27 cellular contexts compared by ENCODE assay signal in genomic region chr4:126993351-126993750, GRCh38.
"Had no signal": no experiment of that assay in that cellular context is flagged by ENCODE, and none has a peak within 500 bp of the region (broad histone marks: within the 10 kb centered on the region; RNA-seq: fewer than 3 reads in every experiment).

No MANE protein-coding gene starts in this region.

- DNase-seq: stimulated activated CD4-positive, alpha-beta T cell treated with anti-CD3 and anti-CD28 coated beads, Interleukin-2, amount 100 ng/mL, for 48 hours; stimulated activated CD4-positive, alpha-beta T cell treated with anti-CD3 and anti-CD28 coated beads, Interleukin-4, amount 100 ng/mL, for 1 hour; stimulated activated CD4-positive, alpha-beta T cell treated with anti-CD3 and anti-CD28 coated beads, Interleukin-4, amount 100 ng/mL, for 24 hours; stimulated activated CD4-positive, alpha-beta T cell treated with anti-CD3 and anti-CD28 coated beads, Interleukin-4, amount 100 ng/mL, for 4 hours; stimulated activated CD8-positive, alpha-beta memory T cell treated with anti-CD3 and anti-CD28 coated beads, Interleukin-4, amount 100 ng/mL, for 48 hours; stimulated activated naive B cell treated with anti-CD40 and anti-IgM and Interleukin-4, amounts not matched to agents 10 μg/mL and 1 μg/mL and 100 μg/mL, for 72 hours; stimulated activated naive CD4-positive, alpha-beta T cell; stimulated activated naive CD4-positive, alpha-beta T cell treated with Interleukin-2 at 50 U/mL for 16 hours; stimulated activated naive CD8-positive, alpha-beta T cell treated with anti-CD3 and anti-CD28 coated beads, Interleukin-15, amount 100 ng/mL, for 72 hours; stimulated activated naive CD8-positive, alpha-beta T cell treated with anti-CD3 and anti-CD28 coated beads, Interleukin-15, Interleukin-2, amounts not matched to agents 100 U/mL and 50 U/mL, for 24 hours; stomach; substantia nigra; testis; thyroid gland; tibial artery; transverse colon; trophoblast cell; upper lobe of right lung; uterus had no signal

- H3K36me3 ChIP-seq: stomach, suprapubic skin, thoracic aorta, thyroid gland, tibial artery, tibial nerve, transverse colon, upper lobe of left lung, upper lobe of right lung, uterus, vagina had no signal

- H3K4me1 ChIP-seq: stomach, suprapubic skin, testis, thyroid gland, tibial artery, tibial nerve, transverse colon, upper lobe of left lung, upper lobe of right lung, uterus, vagina had no signal

- H3K9me3 ChIP-seq: stomach, suprapubic skin, testis, thoracic aorta, thyroid gland, tibial artery, tibial nerve, transverse colon, upper lobe of left lung, upper lobe of right lung, uterus, vagina had no signal

- H3K27me3 ChIP-seq: stomach, suprapubic skin, testis, thyroid gland, tibial artery, tibial nerve, transverse colon, upper lobe of left lung, upper lobe of right lung, uterus, vagina had no signal

- ATAC-seq: stimulated activated effector memory CD8-positive, alpha-beta T cell treated with anti-CD3 and anti-CD28 coated beads, Interleukin-12 subunit alpha, Interleukin-12 subunit beta, amount 100 ng/mL, for 72 hours; stimulated activated memory B cell treated with anti-CD40 and anti-IgM and Interleukin-4, amounts not matched to agents 10 μg/mL and 1 μg/mL and 100 μg/mL, for 72 hours; stimulated activated naive B cell treated with anti-CD40 and anti-IgM and Interleukin-4, amounts not matched to agents 10 μg/mL and 1 μg/mL and 100 μg/mL, for 72 hours; stimulated activated naive CD8-positive, alpha-beta T cell treated with anti-CD3 and anti-CD28 coated beads, Interleukin-15, amount 100 ng/mL, for 72 hours; stimulated activated naive CD8-positive, alpha-beta T cell treated with anti-CD3 and anti-CD28 coated beads, Interleukin-15, Interleukin-2, amounts not matched to agents 100 U/mL and 50 U/mL, for 24 hours; upper lobe of right lung had no signal

- H3K27ac ChIP-seq: stomach, suprapubic skin, testis, thoracic aorta, thyroid gland, tibial artery, tibial nerve, transverse colon, upper lobe of left lung, upper lobe of right lung, uterus, vagina had no signal

- FAIRE-seq: urothelium cell line had no signal

- H3K4me3 ChIP-seq: stomach, suprapubic skin, testis, thoracic aorta, thyroid gland, tibial artery, tibial nerve, transverse colon, upper lobe of left lung, upper lobe of right lung, uterus, vagina had no signal
